In genomic region chr10:36885746-36886145, GRCh38 we compare ENCODE assay signal across 8 cellular contexts.
"Had no signal": no experiment of that assay in that cellular context is flagged by ENCODE, and none has a peak within 500 bp of the region (broad histone marks: within the 10 kb centered on the region; RNA-seq: fewer than 3 reads in every experiment).

No MANE protein-coding gene starts in this region.

- H2AFZ ChIP-seq: GM23248 had no signal

- H3K27ac ChIP-seq: GM23248, HL-60 had no signal

- H3K4me3 Mint-ChIP-seq: HFFc6 had no signal

- H3K9me3 Mint-ChIP-seq: HFFc6 had no signal

- H3K4me3 ChIP-seq: GM23248, HAP-1 had no signal

- DNase-seq: GM23248, GOT3, H7, HFFc6, IMR-90 had no signal

- H3K9ac ChIP-seq: GM23248 had no signal

- H3K36me3 ChIP-seq: HAP-1 had no signal

- H3K4me1 ChIP-seq: HAP-1 had no signal

- ATAC-seq: HCT116 had no signal

- H3K9me3 ChIP-seq: HAP-1 had no signal

- H3K27ac Mint-ChIP-seq: HFFc6 had no signal
